ENCODE assay signal across 2 cellular contexts in the genomic region with DNA sequence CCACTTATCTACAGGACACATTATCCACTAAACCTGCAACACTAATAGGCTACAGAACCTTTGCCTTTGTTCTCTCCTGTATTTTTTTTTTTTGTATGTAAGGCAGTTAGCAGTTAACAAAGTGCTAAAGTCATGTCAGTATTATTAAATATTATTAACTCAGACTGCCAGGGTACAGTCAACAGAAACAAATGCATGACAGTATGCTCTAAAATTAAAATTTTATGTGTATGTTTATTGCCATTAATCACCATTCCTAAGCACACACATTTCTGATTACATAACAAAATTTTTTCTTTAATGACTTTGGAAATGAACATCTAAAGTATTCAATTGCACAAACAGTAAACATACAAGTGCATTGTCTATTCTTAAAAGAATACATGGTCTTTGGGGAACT.
TF ChIP-seq lines count a peak whose summit lies in the region.

No MANE protein-coding gene starts in this region.

TF ChIP-seq in HepG2, 621 proteins besides CTCF, POLR2A, EP300 and RAD21 (continued from another document):
- TF ChIP-seq MTF2 (CRISPR knock-in tag; IDR thresholded peaks at IDR 0.05; ENCODE audit: borderline replicate concordance) (no peak), SNRNP70 (IDR thresholded peaks at IDR 0.05; ENCODE audit: low read depth, low read length) (no peak), ZNF713 (CRISPR knock-in tag; IDR thresholded peaks at IDR 0.05) (no peak), SKI (IDR thresholded peaks at IDR 0.05; ENCODE audit: partially characterized antibody) (no peak), ZNF253 (CRISPR knock-in tag; IDR thresholded peaks at IDR 0.05; ENCODE audit: borderline replicate concordance) (no peak), ZNF879 (CRISPR knock-in tag; IDR thresholded peaks at IDR 0.05) (no peak), PLRG1 (conservative IDR thresholded peaks at IDR 0.05) (no peak), PAWR (CRISPR knock-in tag; IDR thresholded peaks at IDR 0.05; ENCODE audit: borderline replicate concordance) (no peak), ZNF724P (CRISPR knock-in tag; IDR thresholded peaks at IDR 0.05; ENCODE audit: borderline replicate concordance) (no peak), GATAD1 (CRISPR knock-in tag; IDR thresholded peaks at IDR 0.05) (no peak)
- TF ChIP-seq, protein P1, sequence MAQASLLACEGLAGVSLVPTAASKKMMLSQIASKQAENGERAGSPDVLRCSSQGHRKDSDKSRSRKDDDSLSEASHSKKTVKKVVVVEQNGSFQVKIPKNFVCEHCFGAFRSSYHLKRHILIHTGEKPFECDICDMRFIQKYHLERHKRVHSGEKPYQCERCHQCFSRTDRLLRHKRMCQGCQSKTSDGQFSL (CRISPR knock-in tag; IDR thresholded peaks at IDR 0.05): no peak
- TF ChIP-seq, protein P2, sequence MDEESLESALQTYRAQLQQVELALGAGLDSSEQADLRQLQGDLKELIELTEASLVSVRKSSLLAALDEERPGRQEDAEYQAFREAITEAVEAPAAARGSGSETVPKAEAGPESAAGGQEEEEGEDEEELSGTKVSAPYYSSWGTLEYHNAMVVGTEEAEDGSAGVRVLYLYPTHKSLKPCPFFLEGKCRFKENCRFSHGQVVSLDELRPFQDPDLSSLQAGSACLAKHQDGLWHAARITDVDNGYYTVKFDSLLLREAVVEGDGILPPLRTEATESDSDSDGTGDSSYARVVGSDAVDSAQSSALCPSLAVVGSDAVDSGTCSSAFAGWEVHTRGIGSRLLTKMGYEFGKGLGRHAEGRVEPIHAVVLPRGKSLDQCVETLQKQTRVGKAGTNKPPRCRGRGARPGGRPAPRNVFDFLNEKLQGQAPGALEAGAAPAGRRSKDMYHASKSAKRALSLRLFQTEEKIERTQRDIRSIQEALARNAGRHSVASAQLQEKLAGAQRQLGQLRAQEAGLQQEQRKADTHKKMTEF (CRISPR knock-in tag; IDR thresholded peaks at IDR 0.05): no peak
- TF ChIP-seq, protein P3, sequence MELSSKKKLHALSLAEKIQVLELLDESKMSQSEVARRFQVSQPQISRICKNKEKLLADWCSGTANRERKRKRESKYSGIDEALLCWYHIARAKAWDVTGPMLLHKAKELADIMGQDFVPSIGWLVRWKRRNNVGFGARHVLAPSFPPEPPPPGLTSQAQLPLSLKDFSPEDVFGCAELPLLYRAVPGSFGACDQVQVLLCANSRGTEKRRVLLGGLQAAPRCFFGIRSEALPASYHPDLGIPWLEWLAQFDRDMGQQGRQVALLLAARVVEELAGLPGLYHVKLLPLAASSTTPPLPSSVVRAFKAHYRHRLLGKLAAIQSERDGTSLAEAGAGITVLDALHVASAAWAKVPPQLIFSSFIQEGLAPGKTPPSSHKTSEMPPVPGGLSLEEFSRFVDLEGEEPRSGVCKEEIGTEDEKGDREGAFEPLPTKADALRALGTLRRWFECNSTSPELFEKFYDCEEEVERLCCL (CRISPR knock-in tag; IDR thresholded peaks at IDR 0.05; ENCODE audit: borderline replicate concordance): no peak
- TF ChIP-seq, protein P4, sequence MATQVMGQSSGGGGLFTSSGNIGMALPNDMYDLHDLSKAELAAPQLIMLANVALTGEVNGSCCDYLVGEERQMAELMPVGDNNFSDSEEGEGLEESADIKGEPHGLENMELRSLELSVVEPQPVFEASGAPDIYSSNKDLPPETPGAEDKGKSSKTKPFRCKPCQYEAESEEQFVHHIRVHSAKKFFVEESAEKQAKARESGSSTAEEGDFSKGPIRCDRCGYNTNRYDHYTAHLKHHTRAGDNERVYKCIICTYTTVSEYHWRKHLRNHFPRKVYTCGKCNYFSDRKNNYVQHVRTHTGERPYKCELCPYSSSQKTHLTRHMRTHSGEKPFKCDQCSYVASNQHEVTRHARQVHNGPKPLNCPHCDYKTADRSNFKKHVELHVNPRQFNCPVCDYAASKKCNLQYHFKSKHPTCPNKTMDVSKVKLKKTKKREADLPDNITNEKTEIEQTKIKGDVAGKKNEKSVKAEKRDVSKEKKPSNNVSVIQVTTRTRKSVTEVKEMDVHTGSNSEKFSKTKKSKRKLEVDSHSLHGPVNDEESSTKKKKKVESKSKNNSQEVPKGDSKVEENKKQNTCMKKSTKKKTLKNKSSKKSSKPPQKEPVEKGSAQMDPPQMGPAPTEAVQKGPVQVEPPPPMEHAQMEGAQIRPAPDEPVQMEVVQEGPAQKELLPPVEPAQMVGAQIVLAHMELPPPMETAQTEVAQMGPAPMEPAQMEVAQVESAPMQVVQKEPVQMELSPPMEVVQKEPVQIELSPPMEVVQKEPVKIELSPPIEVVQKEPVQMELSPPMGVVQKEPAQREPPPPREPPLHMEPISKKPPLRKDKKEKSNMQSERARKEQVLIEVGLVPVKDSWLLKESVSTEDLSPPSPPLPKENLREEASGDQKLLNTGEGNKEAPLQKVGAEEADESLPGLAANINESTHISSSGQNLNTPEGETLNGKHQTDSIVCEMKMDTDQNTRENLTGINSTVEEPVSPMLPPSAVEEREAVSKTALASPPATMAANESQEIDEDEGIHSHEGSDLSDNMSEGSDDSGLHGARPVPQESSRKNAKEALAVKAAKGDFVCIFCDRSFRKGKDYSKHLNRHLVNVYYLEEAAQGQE (IDR thresholded peaks at IDR 0.05; ENCODE audit: borderline replicate concordance in 1 of 2, low read depth in 1 of 2, low read length in 2 of 2): no peak

TF ChIP-seq in HCT116, 20 proteins besides CTCF, POLR2A, EP300 and RAD21 (continued from another document):
- TF ChIP-seq, protein P5, sequence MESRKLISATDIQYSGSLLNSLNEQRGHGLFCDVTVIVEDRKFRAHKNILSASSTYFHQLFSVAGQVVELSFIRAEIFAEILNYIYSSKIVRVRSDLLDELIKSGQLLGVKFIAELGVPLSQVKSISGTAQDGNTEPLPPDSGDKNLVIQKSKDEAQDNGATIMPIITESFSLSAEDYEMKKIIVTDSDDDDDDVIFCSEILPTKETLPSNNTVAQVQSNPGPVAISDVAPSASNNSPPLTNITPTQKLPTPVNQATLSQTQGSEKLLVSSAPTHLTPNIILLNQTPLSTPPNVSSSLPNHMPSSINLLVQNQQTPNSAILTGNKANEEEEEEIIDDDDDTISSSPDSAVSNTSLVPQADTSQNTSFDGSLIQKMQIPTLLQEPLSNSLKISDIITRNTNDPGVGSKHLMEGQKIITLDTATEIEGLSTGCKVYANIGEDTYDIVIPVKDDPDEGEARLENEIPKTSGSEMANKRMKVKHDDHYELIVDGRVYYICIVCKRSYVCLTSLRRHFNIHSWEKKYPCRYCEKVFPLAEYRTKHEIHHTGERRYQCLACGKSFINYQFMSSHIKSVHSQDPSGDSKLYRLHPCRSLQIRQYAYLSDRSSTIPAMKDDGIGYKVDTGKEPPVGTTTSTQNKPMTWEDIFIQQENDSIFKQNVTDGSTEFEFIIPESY (IDR thresholded peaks at IDR 0.05; ENCODE audit: extremely low read depth, insufficient replicate concordance, low read length): no peak
